ENCODE assay signal across 17 cellular contexts in genomic region chr4:7423391-7423790, GRCh38. TPM values are rescaled to one million over a fixed set of nuclear protein-coding genes. Genes with fewer than 3 reads are reported as not detected.
"Had no signal": no experiment of that assay in that cellular context is flagged by ENCODE, and none has a peak within 500 bp of the region (broad histone marks: within the 10 kb centered on the region; RNA-seq: fewer than 3 reads in every experiment).

No MANE protein-coding gene starts in this region.

- H3K36me3 ChIP-seq: upper lobe of left lung had no signal

- H2AFZ ChIP-seq: hepatocyte had no signal

- H3K79me2 ChIP-seq: hepatocyte had no signal

- DNase-seq: activated CD4-positive, alpha-beta T cell treated with anti-CD3 and anti-CD28 coated beads, Interleukin-2, amount 10 ng/mL, durations not matched to agents 7 days and 5 days; activated T-cell treated with anti-CD3 and anti-CD28 coated beads for 4 hours; amniotic stem cell; foreskin fibroblast; retina; stimulated activated CD4-positive, alpha-beta T cell treated with anti-CD3 and anti-CD28 coated beads, Interleukin-2, amount 100 ng/mL, for 48 hours had no signal

- H3K27me3 ChIP-seq: hepatocyte, upper lobe of left lung had no signal

- H3K9me3 ChIP-seq: upper lobe of left lung had no signal

- H3K4me2 ChIP-seq: hepatocyte had no signal

- H3K27ac ChIP-seq: epithelial cell of prostate, hepatocyte, SK-N-MC, skin epidermis, upper lobe of left lung had no signal

- ATAC-seq: left colon, T-cell had no signal

- H3K4me3 ChIP-seq: hepatocyte, lung, SK-N-MC, skin epidermis, upper lobe of left lung had no signal

RNA-seq across cellular contexts. Expression of gene PSAPL1, which starts 11.3 kb away (rescaled TPM):
- total RNA-seq: activated CD4-positive, alpha-beta T cell treated with anti-CD3 and anti-CD28 coated beads, Interleukin-2, amount 10 ng/mL, durations not matched to agents 7 days and 5 days; chondrocyte; dermis microvascular lymphatic vessel endothelial cell; glomerular endothelial cell; left colon; T-cell had no signal
